Comparison of ENCODE assay signal across 8 cellular contexts in the genomic region with DNA sequence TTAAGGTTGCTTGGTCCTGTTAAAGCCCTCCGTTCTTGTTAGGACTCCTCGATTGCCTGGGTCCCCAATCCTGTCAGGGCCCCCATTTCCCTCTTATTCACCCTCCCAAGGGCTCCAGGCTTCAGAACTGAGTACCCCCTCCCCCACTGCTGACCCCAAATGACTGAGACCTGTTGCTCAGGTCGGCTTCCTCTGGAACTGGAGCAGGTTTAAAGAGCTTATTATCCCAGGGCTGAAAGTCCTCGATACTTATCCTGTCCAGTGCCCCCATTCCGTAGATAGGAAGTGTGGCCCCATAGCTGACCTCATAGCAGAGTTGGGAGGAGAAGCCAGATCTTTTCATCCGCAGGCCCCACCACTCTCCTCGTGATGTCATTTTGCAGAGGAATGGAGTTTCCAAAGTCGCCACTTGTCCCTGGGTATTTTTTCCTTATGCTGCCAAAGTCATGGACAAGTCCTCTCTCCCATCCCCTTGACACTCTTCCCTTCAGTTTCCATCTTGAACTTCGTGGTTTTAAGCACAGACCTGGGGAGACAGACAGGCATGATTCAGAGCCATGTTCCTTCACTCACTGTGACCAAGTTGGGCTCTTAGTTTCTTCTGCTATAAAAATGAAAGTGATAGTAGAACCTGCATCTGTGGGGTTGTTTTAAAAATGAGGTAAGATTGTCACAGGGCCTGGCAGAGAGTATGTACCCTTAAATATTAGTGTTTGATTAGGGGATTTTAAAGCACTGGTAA. TPM values are rescaled to one million over a fixed set of nuclear protein-coding genes. Genes with fewer than 3 reads are reported as not detected.
DNase-seq lines count a peak whose midpoint lies in the region; TF ChIP-seq lines count a peak whose summit lies in the region.

No MANE protein-coding gene starts in this region.

- H3K9me3 ChIP-seq in GM23248 (ENCODE audit: low read depth), result no peaks in the 10 kb centered on the region
- no peaks in the 10 kb centered on the region for H3K9me3 ChIP-seq in OCI-LY7 (ENCODE audit: low read length)
- no peaks in the 10 kb centered on the region for H3K9me3 ChIP-seq in breast epithelium
- no peaks in the 10 kb centered on the region for H3K9me3 ChIP-seq in stomach

- H3K4me2 ChIP-seq in GM23248 (ENCODE audit: unreplicated experiment) (peak overlapping the region; percentile 92), OCI-LY7 (ENCODE audit: low read length) (peak overlapping the region; percentile 99)

- H3K27ac ChIP-seq in GM23248 (no peak overlapping the region), OCI-LY7 (ENCODE audit: low read depth, low read length, poor library complexity, severe bottlenecking) (peak overlapping the region; percentile 85), breast epithelium (peak overlapping the region; percentile 85 to 91), stomach (peak overlapping the region; percentile 80 to 94 (median 89))

- intact Hi-C loops in OCI-LY7 (cut with micrococcal nuclease; ENCODE audit: unreplicated experiment), result loop anchor here (1.0 kb wide), 1 partner anchor 9 kb away; no protein-coding TSS in a partner anchor
- intact Hi-C loops in breast epithelium (cut with DNase I; ENCODE audit: low total_unique reads), result no loop called here
- intact Hi-C loops in stomach (cut with DNase I; ENCODE audit: low total_unique reads), result no loop called here

- no peaks in the 10 kb centered on the region for H4K20me1 ChIP-seq in GM23248 (ENCODE audit: insufficient read depth)
- H4K20me1 ChIP-seq in OCI-LY7 (ENCODE audit: insufficient read depth, low read length), result no peaks in the 10 kb centered on the region

- H3K4me3 ChIP-seq in GM23248, result peak overlapping the region; percentile 92
- H3K4me3 ChIP-seq in OCI-LY7 (ENCODE audit: low read depth, low read length, poor library complexity, severe bottlenecking), result peak overlapping the region; percentile 81
- peak overlapping the region; percentile 96 to 99 (median 97) for H3K4me3 ChIP-seq in breast epithelium
- H3K4me3 ChIP-seq in stomach, result peak overlapping the region; percentile 87 to 98 (median 92)

- DNase-seq in EH (ENCODE audit: low read depth) (peak; percentile 7), GM23248 (peak; percentile 19), OCI-LY7 (ENCODE audit: low spot score) (peak; percentile 58), breast epithelium (ENCODE audit: low spot score in 2 of 2) (no peak), medulla oblongata (ENCODE audit: extremely low spot score) (peak; percentile 23), stomach (no peak), amygdala (lab: John Stamatoyannopoulos, UW) (no peak), iPS-NIHi11 (ENCODE audit: low spot score) (no peak)

- in situ Hi-C loops in GM23248 (cut with MboI), result no loop called here

- H3F3A ChIP-seq in GM23248 (ENCODE audit: insufficient read depth), result no peaks in the 10 kb centered on the region

- BruUV-seq in OCI-LY7 (replicated peaks; lab: Mats Ljungman, UMichigan), result TSS peak; percentile 79

- H3K4me1 ChIP-seq in GM23248 (ENCODE audit: insufficient read depth), result peaks cover 12% of the 10 kb centered on the region; the same call in 1 of the 2 replicates
- peaks cover 46% of the 10 kb centered on the region for H3K4me1 ChIP-seq in OCI-LY7 (ENCODE audit: insufficient read depth, low read length, poor library complexity, severe bottlenecking)
- peaks cover 3 to 17% of the 10 kb centered on the region in 2 donors for H3K4me1 ChIP-seq in breast epithelium
- peaks cover 3 to 26% (median 25%) of the 10 kb centered on the region in 4 donors for H3K4me1 ChIP-seq in stomach

- H3K27me3 ChIP-seq in GM23248 (replicated peaks; ENCODE audit: insufficient read depth) (no peaks in the 10 kb centered on the region), breast epithelium (no peaks in the 10 kb centered on the region), stomach (no peaks in the 10 kb centered on the region)

- no peak for TF ChIP-seq CTCF in OCI-LY7 (conservative IDR thresholded peaks at IDR 0.05; ENCODE audit: low read length)
- no peak for TF ChIP-seq CTCF in breast epithelium (IDR thresholded peaks at IDR 0.05)
- TF ChIP-seq CTCF in stomach (IDR thresholded peaks at IDR 0.05), result no peak

- H2AFZ ChIP-seq in GM23248 (peak overlapping the region; percentile 100), OCI-LY7 (ENCODE audit: low read length) (peak overlapping the region; percentile 45; the same call in 1 of the 2 replicates)

- CTCF ChIA-PET in OCI-LY7 (lab: Charles Lee; ENCODE audit: unreplicated experiment), result no interaction called here

- POLR2A ChIA-PET in OCI-LY7 (lab: Charles Lee), result interaction anchor here (0.8 to 1.8 kb wide), 7 partner anchors 8 to 195 kb away, joined by 3 to 13 read pairs (median 4); a partner anchor contains a TSS

- no peak for TF ChIP-seq EP300 in stomach (IDR thresholded peaks at IDR 0.05)

- H3K36me3 ChIP-seq in GM23248 (ENCODE audit: low read depth), result peaks cover 5% of the 10 kb centered on the region; the same call in 1 of the 2 replicates
- H3K36me3 ChIP-seq in OCI-LY7 (ENCODE audit: insufficient read depth, low read length), result peaks cover 31% of the 10 kb centered on the region
- no peaks in the 10 kb centered on the region for H3K36me3 ChIP-seq in breast epithelium
- H3K36me3 ChIP-seq in stomach, result peaks cover 0 to 18% (median 12%) of the 10 kb centered on the region in 4 donors

- TF ChIP-seq POLR2A in breast epithelium (IDR thresholded peaks at IDR 0.05), result no peak
- TF ChIP-seq POLR2A in stomach (IDR thresholded peaks at IDR 0.05), result no peak

- H3K9ac ChIP-seq in GM23248, result peak overlapping the region; percentile 88

- 20 to 21% methylated on average over 9 of the region's 9 CpGs for WGBS in GM23248 (ENCODE audit: low coverage in 1 of 2, low lambda C conversion rate in 2 of 2, missing lambda C conversion rate in 2 of 2), 2 experiments
- WGBS in stomach, 5 donors, result 7 to 18% (median 10%) methylated on average over 9 of the region's 9 CpGs

- H3K9me2 ChIP-seq in GM23248 (ENCODE audit: insufficient read depth) (no peaks in the 10 kb centered on the region), OCI-LY7 (ENCODE audit: insufficient read depth, low read length) (no peaks in the 10 kb centered on the region)

- H3K79me2 ChIP-seq in GM23248 (ENCODE audit: insufficient read depth) (peaks cover 22% of the 10 kb centered on the region), OCI-LY7 (ENCODE audit: insufficient read depth, low read depth, low read length) (peaks cover 44% of the 10 kb centered on the region)

RNA-seq across cellular contexts. Expression of a gene that starts 1.2 kb away (rescaled TPM):
- total RNA-seq in GM23248 (2014; rRNA removed; shearing (Covaris generic)), result 7.5 and 8.5 TPM in 2 replicates
- polyA plus RNA-seq in GM23248 (2016; fragmentation: Nextera tagmentation; extraction: Ambion mirVana), result 6.5 and 7.0 TPM in 2 replicates
- 15.7 and 17.1 TPM in 2 replicates for total RNA-seq in OCI-LY7 (2014; rRNA removed; shearing (Covaris generic))
- total RNA-seq in OCI-LY7 (2022), result 36.2 and 38.6 TPM in 2 replicates
- 10 to 100 TPM; 22.2 to 28.5 (median 24.7) TPM for total RNA-seq in breast epithelium
- 10 to 100 TPM; 10.3 to 41.4 (median 12.9) TPM for total RNA-seq in stomach
- 1 to 10 TPM; 3.2 to 5.7 (median 3.4) TPM for polyA plus RNA-seq in stomach

RNA-seq across cellular contexts. Expression of a gene that starts 32.7 kb away (rescaled TPM):
- total RNA-seq in GM23248 (2014; rRNA removed; shearing (Covaris generic)), result not detected in 2 replicates
- polyA plus RNA-seq in GM23248 (2016; fragmentation: Nextera tagmentation; extraction: Ambion mirVana), result not detected in 2 replicates
- not detected in 2 replicates for total RNA-seq in OCI-LY7 (2014; rRNA removed; shearing (Covaris generic))
- not detected in 2 replicates for total RNA-seq in OCI-LY7 (2022)
- total RNA-seq in breast epithelium, result not detected
- total RNA-seq in stomach, result under 1 TPM in 2 of 5 donors, not detected in 3; 0.37 to 0.89 TPM
- polyA plus RNA-seq in stomach, result 1 to 10 TPM in 1 of 3 donors, under 1 TPM in 2; 0.08 to 2.0 (median 0.19) TPM

RNA-seq across cellular contexts. Expression of a gene that starts 39.7 kb away (rescaled TPM):
- 5.8 and 14.8 TPM in 2 replicates for total RNA-seq in GM23248 (2014; rRNA removed; shearing (Covaris generic))
- polyA plus RNA-seq in GM23248 (2016; fragmentation: Nextera tagmentation; extraction: Ambion mirVana) (20.4 and 22.5 TPM in 2 replicates), stomach (10 to 100 TPM; 17.0 to 33.3 (median 22.3) TPM)
- total RNA-seq in OCI-LY7 (2014; rRNA removed; shearing (Covaris generic)), result 70.3 and 76.8 TPM in 2 replicates
- total RNA-seq in OCI-LY7 (2022) (90.5 and 111 TPM in 2 replicates), breast epithelium (10 to 100 TPM; 18.9 to 27.2 (median 18.9) TPM), stomach (10 to 100 TPM in 4 of 5 donors, not detected in 1; 12.3 to 28.1 (median 22.0) TPM)

RNA-seq across cellular contexts. Expression of a gene that starts 43.8 kb away (rescaled TPM):
- 27.3 and 38.6 TPM in 2 replicates for total RNA-seq in GM23248 (2014; rRNA removed; shearing (Covaris generic))
- polyA plus RNA-seq in GM23248 (2016; fragmentation: Nextera tagmentation; extraction: Ambion mirVana) (32.7 and 36.6 TPM in 2 replicates), stomach (10 to 100 TPM; 18.4 to 20.6 (median 18.8) TPM)
- 50.7 and 60.6 TPM in 2 replicates for total RNA-seq in OCI-LY7 (2014; rRNA removed; shearing (Covaris generic))
- total RNA-seq in OCI-LY7 (2022) (84.1 and 85.0 TPM in 2 replicates), breast epithelium (10 to 100 TPM; 23.2 to 28.7 (median 23.9) TPM), stomach (10 to 100 TPM; 13.8 to 27.2 (median 16.9) TPM)

Comparison
In these comparisons a context has a peak if more than half of its experiments do, and no peak if none do; other contexts are left out.
1. DNase-seq: peak in EH (single experiment), GM23248 (single experiment), OCI-LY7 (single experiment) and medulla oblongata (single experiment); none in breast epithelium (0 of 2), stomach (single experiment), amygdala (0 of 56) and iPS-NIHi11 (single experiment).
2. Peak in every context shown above with its lines, with median percentiles within 50 percentile points of each other: H3K4me3 ChIP-seq.